29 cellular contexts compared by ENCODE assay signal in genomic region chr17:49830605-49831004, GRCh38. TPM values are rescaled to one million over a fixed set of nuclear protein-coding genes. Genes with fewer than 3 reads are reported as not detected.
A peak's percentile ranks its signal among the peaks of the same experiment; 100 is the strongest.
DNase-seq lines count a peak whose midpoint lies in the region; ATAC-seq, FAIRE-seq and TF ChIP-seq lines count a peak whose summit lies in the region.
"Had no signal": no experiment of that assay in that cellular context is flagged by ENCODE, and none has a peak within 500 bp of the region (broad histone marks: within the 10 kb centered on the region; RNA-seq: fewer than 3 reads in every experiment).

No MANE protein-coding gene starts in this region.

- H3K9me3 Mint-ChIP-seq in activated CD4-positive, alpha-beta T cell treated with anti-CD3 and anti-CD28 coated beads, Interleukin-2, amount 10 ng/mL, durations not matched to agents 7 days and 5 days, result no peaks in the 10 kb centered on the region
- H3K9me3 Mint-ChIP-seq in activated CD4-positive, alpha-beta T cell treated with anti-CD3 and anti-CD28 coated beads for 36 hours (ENCODE audit: low read depth), result no peaks in the 10 kb centered on the region
- H3K9me3 Mint-ChIP-seq: activated naive CD4-positive, alpha-beta T cell treated with anti-CD3 and anti-CD28 coated beads, Interleukin-2, amount 10 ng/mL, durations not matched to agents 7 days and 5 days; effector memory CD8-positive, alpha-beta T cell; nephron progenitor cell had no signal

- peak overlapping the region; percentile 57; the same call in 1 of the 2 replicates for H2BK20ac ChIP-seq in IMR-90 (ENCODE audit: low read depth, low read length)

- TF ChIP-seq CTCF in A549 (IDR thresholded peaks at IDR 0.05) (no peak), IMR-90 (conservative IDR thresholded peaks at IDR 0.05; ENCODE audit: low read depth, low read length) (no peak), K562 (IDR thresholded peaks at IDR 0.05 in 2 of 3, conservative IDR thresholded peaks at IDR 0.05 in 1 of 3; ENCODE audit: insufficient read depth in 2 of 3, low read depth in 1 of 3, low read length in 3 of 3) (no peak), D721Med (IDR thresholded peaks at IDR 0.05; ENCODE audit: insufficient read depth, missing control alignments) (no peak)

- intact Hi-C loops in IMR-90 (cut with micrococcal nuclease) (no loop called here), K562 (cut with micrococcal nuclease) (no loop called here)
- intact Hi-C loops in activated CD4-positive, alpha-beta T cell treated with anti-CD3 and anti-CD28 coated beads for 36 hours (cut with DNase I, micrococcal nuclease), result no loop called here

- H3K9ac ChIP-seq in IMR-90 (ENCODE audit: low read depth, low read length) (no peak overlapping the region), K562 (ENCODE audit: insufficient read depth in 1 of 2, low read depth in 2 of 2, low read length in 2 of 2) (no peak overlapping the region), mesenchymal stem cell (ENCODE audit: low read length) (no peak overlapping the region)
- H3K9ac ChIP-seq: BLaER1 treated with 17β-estradiol and CSF1 and Interleukin-3, amounts not matched to agents 10 nM and 100 nM had no signal

- H3K27me3 ChIP-seq in IMR-90 (ENCODE audit: control insufficient read depth, insufficient read depth, low read length) (no peaks in the 10 kb centered on the region), K562 (ENCODE audit: control insufficient read depth in 2 of 2, insufficient read depth in 2 of 2, low read length in 2 of 2) (no peaks in the 10 kb centered on the region), mesenchymal stem cell (ENCODE audit: control insufficient read depth in 1 of 2, insufficient read depth in 1 of 2, low read length in 2 of 2) (no peaks in the 10 kb centered on the region)
- H3K27me3 ChIP-seq: BLaER1 treated with 17β-estradiol and CSF1 and Interleukin-3, amounts not matched to agents 10 nM and 100 nM; vagina had no signal

- H3K9me1 ChIP-seq in IMR-90 (ENCODE audit: insufficient read depth, low read length) (peaks cover 6% of the 10 kb centered on the region; the same call in 1 of the 2 replicates), K562 (ENCODE audit: control insufficient read depth, insufficient read depth, low read length) (no peaks in the 10 kb centered on the region)

- TF ChIP-seq POLR2A in A549 (IDR thresholded peaks at IDR 0.05; ENCODE audit: low read length) (no peak), IMR-90 (IDR thresholded peaks at IDR 0.05; ENCODE audit: low read depth, low read length) (no peak), K562 (conservative IDR thresholded peaks at IDR 0.05) (no peak)

- H3K4me3 ChIP-seq in A549 (no peak overlapping the region), IMR-90 (ENCODE audit: insufficient read depth, low read depth, low read length) (no peak overlapping the region), K562 (no peak overlapping the region), mesenchymal stem cell (ENCODE audit: insufficient read depth in 1 of 2, low read depth in 1 of 2, low read length in 2 of 2) (no peak overlapping the region)
- H3K4me3 ChIP-seq: BLaER1 treated with 17β-estradiol and CSF1 and Interleukin-3, amounts not matched to agents 10 nM and 100 nM; prostate gland; vagina had no signal

- no peak overlapping the region for H4K5ac ChIP-seq in IMR-90 (ENCODE audit: low read depth, low read length)

- H3K27ac Mint-ChIP-seq in activated CD4-positive, alpha-beta T cell treated with anti-CD3 and anti-CD28 coated beads, Interleukin-2, amount 10 ng/mL, durations not matched to agents 7 days and 5 days, result no peak overlapping the region
- no peak overlapping the region for H3K27ac Mint-ChIP-seq in activated CD4-positive, alpha-beta T cell treated with anti-CD3 and anti-CD28 coated beads for 36 hours
- H3K27ac Mint-ChIP-seq: activated naive CD4-positive, alpha-beta T cell treated with anti-CD3 and anti-CD28 coated beads, Interleukin-2, amount 10 ng/mL, durations not matched to agents 7 days and 5 days; nephron progenitor cell had no signal

- H2BK120ac ChIP-seq in IMR-90 (ENCODE audit: low read depth, low read length), result peak overlapping the region; percentile 63
- no peak overlapping the region for H2BK120ac ChIP-seq in mesenchymal stem cell (ENCODE audit: low read depth, low read length)

- no peak overlapping the region for H3K4me3 Mint-ChIP-seq in activated CD4-positive, alpha-beta T cell treated with anti-CD3 and anti-CD28 coated beads, Interleukin-2, amount 10 ng/mL, durations not matched to agents 7 days and 5 days
- H3K4me3 Mint-ChIP-seq in activated CD4-positive, alpha-beta T cell treated with anti-CD3 and anti-CD28 coated beads for 36 hours, result no peak overlapping the region
- H3K4me3 Mint-ChIP-seq: activated naive CD4-positive, alpha-beta T cell treated with anti-CD3 and anti-CD28 coated beads, Interleukin-2, amount 10 ng/mL, durations not matched to agents 7 days and 5 days; effector memory CD8-positive, alpha-beta T cell; nephron progenitor cell had no signal

- H3K4me2 ChIP-seq in A549 (peak overlapping the region; percentile 17; the same call in 1 of the 3 replicates), IMR-90 (ENCODE audit: low read depth, low read length) (no peak overlapping the region), K562 (ENCODE audit: insufficient read depth, low read length) (no peak overlapping the region), mesenchymal stem cell (ENCODE audit: low read length, poor library complexity, severe bottlenecking) (no peak overlapping the region)

- H3K14ac ChIP-seq in IMR-90 (replicated peaks; ENCODE audit: low read depth, low read length), result peak overlapping the region; percentile 33; the same call in 1 of the 2 replicates
- no peak overlapping the region for H3K14ac ChIP-seq in mesenchymal stem cell (ENCODE audit: low read length in 2 of 2)

- H3K4me1 Mint-ChIP-seq in activated CD4-positive, alpha-beta T cell treated with anti-CD3 and anti-CD28 coated beads, Interleukin-2, amount 10 ng/mL, durations not matched to agents 7 days and 5 days, result no peaks in the 10 kb centered on the region
- H3K4me1 Mint-ChIP-seq in activated CD4-positive, alpha-beta T cell treated with anti-CD3 and anti-CD28 coated beads for 36 hours, result peaks cover 2% of the 10 kb centered on the region
- H3K4me1 Mint-ChIP-seq: activated naive CD4-positive, alpha-beta T cell treated with anti-CD3 and anti-CD28 coated beads, Interleukin-2, amount 10 ng/mL, durations not matched to agents 7 days and 5 days had no signal

- H3K4me1 ChIP-seq in A549 (peaks cover 27% of the 10 kb centered on the region), IMR-90 (ENCODE audit: control insufficient read depth, insufficient read depth, low read length) (peaks cover 6% of the 10 kb centered on the region), K562 (replicated peaks in 1 of 2; ENCODE audit: control insufficient read depth in 2 of 2, insufficient read depth in 2 of 2, low read length in 2 of 2) (peaks cover 0 to 17% of the 10 kb centered on the region in 2 experiments; a peak in 3 of 5 replicates), mesenchymal stem cell (ENCODE audit: control insufficient read depth, insufficient read depth, low read depth, low read length) (peaks cover 13% of the 10 kb centered on the region)
- H3K4me1 ChIP-seq: prostate gland had no signal

- peaks cover 31% of the 10 kb centered on the region for H3K36me3 ChIP-seq in IMR-90 (ENCODE audit: control insufficient read depth, insufficient read depth, low read length)
- H3K36me3 ChIP-seq in K562 (ENCODE audit: control insufficient read depth, insufficient read depth, low read length), result peaks cover 73% of the 10 kb centered on the region
- H3K36me3 ChIP-seq in mesenchymal stem cell (ENCODE audit: control insufficient read depth in 1 of 2, insufficient read depth in 2 of 2, low read depth in 1 of 2, low read length in 2 of 2), result peaks cover 14 to 75% of the 10 kb centered on the region in 2 experiments

- H3K27ac ChIP-seq in A549, result peak overlapping the region in 1 of 2 experiments; percentile 40; a peak in 2 of 6 replicates
- H3K27ac ChIP-seq in IMR-90 (ENCODE audit: insufficient read depth, low read length), result no peak overlapping the region
- H3K27ac ChIP-seq in K562 (ENCODE audit: extremely low read depth, low read depth, low read length), result no peak overlapping the region
- peak overlapping the region; percentile 97 for H3K27ac ChIP-seq in mesenchymal stem cell (ENCODE audit: low read length, poor library complexity, severe bottlenecking)
- H3K27ac ChIP-seq: prostate gland, vagina had no signal

- no peaks in the 10 kb centered on the region for H3K27me3 Mint-ChIP-seq in activated CD4-positive, alpha-beta T cell treated with anti-CD3 and anti-CD28 coated beads, Interleukin-2, amount 10 ng/mL, durations not matched to agents 7 days and 5 days
- no peaks in the 10 kb centered on the region for H3K27me3 Mint-ChIP-seq in activated CD4-positive, alpha-beta T cell treated with anti-CD3 and anti-CD28 coated beads for 36 hours
- H3K27me3 Mint-ChIP-seq: activated naive CD4-positive, alpha-beta T cell treated with anti-CD3 and anti-CD28 coated beads, Interleukin-2, amount 10 ng/mL, durations not matched to agents 7 days and 5 days; effector memory CD8-positive, alpha-beta T cell had no signal

- in situ Hi-C loops in IMR-90 (cut with MboI; ENCODE audit: low sequenced_read_pairs), result no loop called here
- in situ Hi-C loops in K562 (cut with MboI), result no loop called here

- peak overlapping the region; percentile 13; the same call in 1 of the 2 replicates for H3K18ac ChIP-seq in IMR-90 (ENCODE audit: low read depth, low read length)
- H3K18ac ChIP-seq in mesenchymal stem cell (ENCODE audit: low read depth in 1 of 2, low read length in 2 of 2), result no peak overlapping the region

- H3K9me3 ChIP-seq in A549 (no peaks in the 10 kb centered on the region), IMR-90 (ENCODE audit: control insufficient read depth, insufficient read depth, low read length) (no peaks in the 10 kb centered on the region), K562 (replicated peaks; ENCODE audit: control insufficient read depth, insufficient read depth, low read depth, low read length) (no peaks in the 10 kb centered on the region), mesenchymal stem cell (ENCODE audit: control insufficient read depth, low read length) (no peaks in the 10 kb centered on the region)
- H3K9me3 ChIP-seq: prostate gland, vagina had no signal

- 13% methylated on average over 1 of the region's 1 CpG for whole genome bisulfite sequencing in A549 (ENCODE audit: missing lambda C conversion rate)
- WGBS in IMR-90 (ENCODE audit: extremely low coverage in 2 of 2, insufficient read length in 1 of 2), 2 experiments, result no CpG with 5 or more reads among the region's 1 CpG
- WGBS in K562 (ENCODE audit: insufficient coverage, low coverage, missing lambda C conversion rate), result 65% methylated on average over 1 of the region's 1 CpG
- WGBS in mesenchymal stem cell, result no CpG with 5 or more reads among the region's 1 CpG

- peaks cover 0 to 43% of the 10 kb centered on the region in 2 experiments; a peak in 2 of 4 replicates for H3K79me1 ChIP-seq in IMR-90 (ENCODE audit: low read depth in 1 of 2, low read length in 2 of 2)
- H3K79me1 ChIP-seq in mesenchymal stem cell (replicated peaks; ENCODE audit: low read length, poor library complexity, severe bottlenecking), result peaks cover 11% of the 10 kb centered on the region

- H2AK9ac ChIP-seq in IMR-90 (replicated peaks; ENCODE audit: low read depth, low read length, poor library complexity), result no peak overlapping the region

- no peaks in the 10 kb centered on the region for H3K79me2 ChIP-seq in K562 (ENCODE audit: control insufficient read depth, insufficient read depth, low read length)

- H4K20me1 ChIP-seq in IMR-90 (ENCODE audit: insufficient read depth, low read length), result no peaks in the 10 kb centered on the region
- H4K20me1 ChIP-seq in K562 (replicated peaks; ENCODE audit: control insufficient read depth, insufficient read depth, low read length), result no peaks in the 10 kb centered on the region
- H4K20me1 ChIP-seq: BLaER1 treated with 17β-estradiol and CSF1 and Interleukin-3, amounts not matched to agents 10 nM and 100 nM had no signal

- no peak overlapping the region for H2AFZ ChIP-seq in IMR-90 (replicated peaks; ENCODE audit: low read length, poor library complexity)
- H2AFZ ChIP-seq in K562 (ENCODE audit: low read depth, low read length), result no peak overlapping the region
- H2AFZ ChIP-seq in mesenchymal stem cell (ENCODE audit: low read depth, low read length), result no peak overlapping the region

- no peak overlapping the region for H3K56ac ChIP-seq in IMR-90 (ENCODE audit: extremely low read depth, insufficient read depth, low read length)

- H3K4ac ChIP-seq in IMR-90 (ENCODE audit: low read depth, low read length) (peak overlapping the region; percentile 64; the same call in 1 of the 2 replicates), mesenchymal stem cell (ENCODE audit: low read depth in 1 of 2, low read length in 2 of 2) (no peak overlapping the region)

- TF ChIP-seq EP300 in A549 (IDR thresholded peaks at IDR 0.05), result no peak
- TF ChIP-seq EP300 in K562 (IDR thresholded peaks at IDR 0.05; ENCODE audit: low read length), result no peak

- H2AK5ac ChIP-seq in IMR-90 (ENCODE audit: low read depth, low read length) (peak overlapping the region; percentile 55; the same call in 1 of the 2 replicates), mesenchymal stem cell (ENCODE audit: low read length, severe bottlenecking) (peak overlapping the region; percentile 13)

- FAIRE-seq in A549 (lab: Jason Lieb, UNC) (no peak), K562 (lab: Jason Lieb, UNC) (no peak), D721Med (lab: Jason Lieb, UNC) (no peak)
- FAIRE-seq: colon, GM12892 had no signal

- H3K23ac ChIP-seq in IMR-90 (ENCODE audit: low read depth, low read length) (peak overlapping the region; percentile 41; the same call in 1 of the 2 replicates), mesenchymal stem cell (ENCODE audit: low read length in 2 of 2) (no peak overlapping the region)

- no TSS peak for BruUV-seq in IMR-90 (replicated peaks; lab: Mats Ljungman, UMichigan)
- BruUV-seq in K562 (replicated peaks; lab: Mats Ljungman, UMichigan), result no TSS peak

- H2BK5ac ChIP-seq in IMR-90 (ENCODE audit: low read depth, low read length, poor library complexity, severe bottlenecking) (peak overlapping the region; percentile 24), mesenchymal stem cell (ENCODE audit: low read depth, low read length, poor library complexity, severe bottlenecking) (peak overlapping the region; percentile 92)

- TF ChIP-seq RAD21 in A549 (conservative IDR thresholded peaks at IDR 0.05 in 1 of 2, IDR thresholded peaks at IDR 0.05 in 1 of 2) (no peak), IMR-90 (IDR thresholded peaks at IDR 0.05; ENCODE audit: low read length) (no peak), K562 (CRISPR knock-in tag; conservative IDR thresholded peaks at IDR 0.05 in 1 of 2, IDR thresholded peaks at IDR 0.05 in 1 of 2) (no peak)

- peaks cover 61% of the 10 kb centered on the region for H3K36me3 Mint-ChIP-seq in activated CD4-positive, alpha-beta T cell treated with anti-CD3 and anti-CD28 coated beads, Interleukin-2, amount 10 ng/mL, durations not matched to agents 7 days and 5 days (ENCODE audit: low read depth)
- peaks cover 44% of the 10 kb centered on the region for H3K36me3 Mint-ChIP-seq in activated CD4-positive, alpha-beta T cell treated with anti-CD3 and anti-CD28 coated beads for 36 hours (ENCODE audit: low read depth)

- H2BK15ac ChIP-seq in IMR-90 (ENCODE audit: low read depth, low read length) (0 out of 3 replicates have a peak overlapping the region, but pooled peaks have one; percentile 16), mesenchymal stem cell (ENCODE audit: low read depth, poor library complexity, severe bottlenecking) (no peak overlapping the region)

- ATAC-seq in A549, result peak in 1 of 2 experiments; percentile 9; a peak in 1 of 6 replicates
- ATAC-seq in IMR-90 (ENCODE audit: low read depth), result peak; percentile 35; the same call in 1 of the 2 replicates
- no peak for ATAC-seq in K562
- ATAC-seq in activated CD4-positive, alpha-beta T cell treated with anti-CD3 and anti-CD28 coated beads for 36 hours, result no peak
- ATAC-seq in HG02798 (IDR thresholded peaks at IDR 0.05; ENCODE audit: poor library complexity, unreplicated experiment), result no peak
- ATAC-seq: effector memory CD8-positive, alpha-beta T cell; left lobe of liver had no signal

- peak overlapping the region in 1 of 2 experiments; percentile 14; a peak in 1 of 4 replicates for H4K8ac ChIP-seq in IMR-90 (ENCODE audit: low read depth in 2 of 2, low read length in 2 of 2)
- H4K8ac ChIP-seq in mesenchymal stem cell (ENCODE audit: low read length), result no peak overlapping the region

- no peak for DNase-seq in A549 (ENCODE audit: low read depth in 1 of 2, low spot score in 1 of 2)
- no peak for DNase-seq in IMR-90
- no peak for DNase-seq in K562 (ENCODE audit: extremely low read depth in 1 of 4, low spot score in 3 of 4)
- DNase-seq in mesenchymal stem cell, result no peak
- no peak for DNase-seq in D721Med (ENCODE audit: insufficient read length, low spot score)
- no peak for DNase-seq in activated CD4-positive, alpha-beta T cell treated with anti-CD3 and anti-CD28 coated beads, Interleukin-2, amount 10 ng/mL, durations not matched to agents 7 days and 5 days
- DNase-seq in activated CD4-positive, alpha-beta T cell treated with anti-CD3 and anti-CD28 coated beads for 36 hours, result no peak
- DNase-seq: activated CD4-positive, CD25-positive, alpha-beta regulatory T cell; activated naive CD4-positive, alpha-beta T cell treated with anti-CD3 and anti-CD28 coated beads, Interleukin-2, amount 10 ng/mL, durations not matched to agents 7 days and 5 days; activated T-cell treated with anti-CD3 and anti-CD28 coated beads, Interleukin-2, amount 50 U/mL, for 48 hours; anterior cingulate cortex; DMS 273 treated with DMSO at 0.1 percent for 48 hours; effector memory CD8-positive, alpha-beta T cell; NCI-H1105; nephron progenitor cell; stimulated activated CD4-positive, alpha-beta T cell treated with anti-CD3 and anti-CD28 coated beads, Interleukin-4, amount 100 ng/mL, for 24 hours; T-helper 9 cell had no signal

- CTCF ChIA-PET in A549 (lab: Yijun Ruan, JAX), result interaction anchor here (0.6 to 3.3 kb wide), 9 partner anchors 9 to 263 kb away, joined by 3 to 17 read pairs (median 4); no protein-coding TSS in a partner anchor
- CTCF ChIA-PET in IMR-90 (lab: Yijun Ruan, JAX), result no interaction called here
- CTCF ChIA-PET in K562 (lab: Yijun Ruan, JAX; ENCODE audit: low intra/inter-chr PET ratio), result no interaction called here
- CTCF ChIA-PET in activated CD4-positive, alpha-beta T cell treated with anti-CD3 and anti-CD28 coated beads, Interleukin-2, amount 10 ng/mL, durations not matched to agents 7 days and 5 days (lab: Charles Lee), result interaction anchor here (1.1 to 1.6 kb wide), 2 partner anchors 10 to 12 kb away, joined by 3 read pairs; no protein-coding TSS in a partner anchor
- CTCF ChIA-PET in activated CD4-positive, alpha-beta T cell treated with anti-CD3 and anti-CD28 coated beads for 36 hours (lab: Charles Lee), result interaction anchor here (0.5 to 1.6 kb wide), 5 partner anchors 9 to 503 kb away, joined by 3 to 4 read pairs (median 3); no protein-coding TSS in a partner anchor

- POLR2A ChIA-PET in A549 (lab: Yijun Ruan, JAX) (no interaction called here), IMR-90 (lab: Charles Lee; ENCODE audit: unreplicated experiment) (no interaction called here), K562 (lab: Yijun Ruan, JAX) (interaction anchor here (0.6 to 2.2 kb wide), 3 partner anchors 8 to 305 kb away, joined by 3 to 7 read pairs (median 3); partner anchors contain the start of gene SLC35B1)
- POLR2A ChIA-PET in activated CD4-positive, alpha-beta T cell treated with anti-CD3 and anti-CD28 coated beads, Interleukin-2, amount 10 ng/mL, durations not matched to agents 7 days and 5 days (lab: Charles Lee), result no interaction called here
- POLR2A ChIA-PET in activated CD4-positive, alpha-beta T cell treated with anti-CD3 and anti-CD28 coated beads for 36 hours (lab: Charles Lee), result no interaction called here

- dilution Hi-C loops in IMR-90 (cut with HindIII; ENCODE audit: low sequenced_read_pairs, unreplicated experiment), result no loop called here

- H2BK12ac ChIP-seq in mesenchymal stem cell (ENCODE audit: low read length in 2 of 2), result no peak overlapping the region

- H4K91ac ChIP-seq in IMR-90 (ENCODE audit: insufficient read depth, low read depth, low read length), result 0 out of 2 replicates have a peak overlapping the region, but pooled peaks have one; percentile 4
- no peak overlapping the region for H4K91ac ChIP-seq in mesenchymal stem cell (ENCODE audit: low read length)

RNA-seq across cellular contexts. Expression of gene TAC4, which starts 17.3 kb away (rescaled TPM):
- not detected in 2 replicates for polyA plus RNA-seq in A549 (2011; rRNA removed)
- not detected in 2 replicates for polyA plus RNA-seq in A549 (2012; cell fraction: cytosol; rRNA removed)
- not detected in 2 replicates for polyA plus RNA-seq in A549 (2012; cell fraction: nucleus; rRNA removed)
- polyA plus RNA-seq in A549 (2017; fragmentation: RNase III; extraction: RNeasy Plus Mini Kit Qiagen cat#74134 plus additional on column Dnase treatment), result not detected in 3 replicates
- not detected in 2 replicates for polyA minus RNA-seq in A549 (2011; rRNA and poly(A)+ RNA removed)
- total RNA-seq in IMR-90 (2012; rRNA removed), result not detected in 2 replicates
- not detected in 2 replicates for polyA plus RNA-seq in IMR-90 (2012; rRNA removed)
- polyA plus RNA-seq in IMR-90 (2012; cell fraction: cytosol; rRNA removed), result not detected in 2 replicates
- not detected in 2 replicates for polyA plus RNA-seq in IMR-90 (2012; cell fraction: nucleus; rRNA removed; ENCODE audit: low replicate concordance)
- not detected in 2 replicates for total RNA-seq in K562 (2011; cell fraction: chromatin; rRNA removed; ENCODE audit: low replicate concordance)
- not detected in 2 replicates for total RNA-seq in K562 (2011; cell fraction: nucleolus; rRNA removed)
- total RNA-seq in K562 (2011; cell fraction: nucleoplasm; rRNA removed), result not detected in 2 replicates
- total RNA-seq in K562 (2014; rRNA removed), result not detected in 2 replicates
- total RNA-seq in K562 (2014; rRNA removed; fragmentation: Illumina TruSeq; extraction: Trizol), result not detected in 2 replicates
- total RNA-seq in K562 (2015; rRNA removed; fragmentation: Illumina TruSeq; extraction: Trizol), result not detected in 2 replicates
- total RNA-seq in K562 (2021), result not detected in 2 replicates
- polyA plus RNA-seq in K562 (2011; rRNA removed), result not detected in 2 replicates
- not detected in 2 replicates for polyA plus RNA-seq in K562 (2011; cell fraction: cytosol; rRNA removed)
- polyA plus RNA-seq in K562 (2011; cell fraction: nucleus; rRNA removed), result not detected in 2 replicates
- polyA plus RNA-seq in K562 (2012), result not detected in 2 replicates
- polyA plus RNA-seq in K562 (2014; fragmentation: Illumina TruSeq; extraction: Trizol), result not detected in 2 replicates
- under 1 TPM in 1 of 2 experiments, not detected in 1; 0.17 TPM for polyA plus RNA-seq in K562 (2014; fragmentation: Nextera tagmentation; extraction: Ambion mirVana)
- not detected in 2 replicates for polyA plus RNA-seq in K562 (2014; rRNA removed)
- polyA minus RNA-seq in K562 (2011; rRNA and poly(A)+ RNA removed), result not detected in 2 replicates
- not detected in 2 replicates for polyA minus RNA-seq in K562 (2011; cell fraction: cytosol; rRNA and poly(A)+ RNA removed)
- polyA minus RNA-seq in K562 (2011; cell fraction: nucleus; rRNA and poly(A)+ RNA removed), result not detected in 2 replicates
- polyA plus RNA-seq in mesenchymal stem cell (2013, experiment 1 of 2), result not detected
- polyA plus RNA-seq in mesenchymal stem cell (2013, experiment 2 of 2), result not detected
- not detected for total RNA-seq in activated CD4-positive, alpha-beta T cell treated with anti-CD3 and anti-CD28 coated beads, Interleukin-2, amount 10 ng/mL, durations not matched to agents 7 days and 5 days
- total RNA-seq in activated CD4-positive, alpha-beta T cell treated with anti-CD3 and anti-CD28 coated beads for 36 hours, result not detected
- total RNA-seq: A673, fibroblast of lung, H4, left lobe of liver, mononuclear cell, prostate gland, RPMI7951, vagina had no signal
- polyA plus RNA-seq: fibroblast of lung had no signal

RNA-seq across cellular contexts. Expression of gene KAT7, which starts 42.1 kb away (rescaled TPM):
- polyA plus RNA-seq in A549 (2011; rRNA removed) (48.7 and 55.8 TPM in 2 replicates), A549 (2017; fragmentation: RNase III; extraction: RNeasy Plus Mini Kit Qiagen cat#74134 plus additional on column Dnase treatment) (31.2 to 33.2 TPM (median 32.5 TPM) in 3 replicates), IMR-90 (2012; rRNA removed) (15.6 and 16.9 TPM in 2 replicates), K562 (2011; rRNA removed) (20.6 and 39.3 TPM in 2 replicates), K562 (2014; fragmentation: Illumina TruSeq; extraction: Trizol) (36.1 and 39.1 TPM in 2 replicates), K562 (2014; fragmentation: Nextera tagmentation; extraction: Ambion mirVana) (10 to 100 TPM; 10.8 to 10.9 TPM), K562 (2014; rRNA removed) (18.3 and 20.5 TPM in 2 replicates)
- 13.8 and 15.6 TPM in 2 replicates for polyA plus RNA-seq in A549 (2012; cell fraction: cytosol; rRNA removed)
- 17.3 and 25.5 TPM in 2 replicates for polyA plus RNA-seq in A549 (2012; cell fraction: nucleus; rRNA removed)
- 55.4 and 58.6 TPM in 2 replicates for polyA minus RNA-seq in A549 (2011; rRNA and poly(A)+ RNA removed)
- total RNA-seq in IMR-90 (2012; rRNA removed) (20.6 and 21.9 TPM in 2 replicates), K562 (2014; rRNA removed) (26.6 and 34.8 TPM in 2 replicates), K562 (2014; rRNA removed; fragmentation: Illumina TruSeq; extraction: Trizol) (37.7 and 42.2 TPM in 2 replicates), K562 (2015; rRNA removed; fragmentation: Illumina TruSeq; extraction: Trizol) (35.6 and 36.1 TPM in 2 replicates), K562 (2021) (52.8 and 57.3 TPM in 2 replicates)
- polyA plus RNA-seq in IMR-90 (2012; cell fraction: cytosol; rRNA removed), result 5.6 and 11.1 TPM in 2 replicates
- polyA plus RNA-seq in IMR-90 (2012; cell fraction: nucleus; rRNA removed; ENCODE audit: low replicate concordance), result 6.1 and 21.2 TPM in 2 replicates
- 98.7 and 143 TPM in 2 replicates for total RNA-seq in K562 (2011; cell fraction: chromatin; rRNA removed; ENCODE audit: low replicate concordance)
- 42.4 and 42.8 TPM in 2 replicates for total RNA-seq in K562 (2011; cell fraction: nucleolus; rRNA removed)
- 98.0 and 135 TPM in 2 replicates for total RNA-seq in K562 (2011; cell fraction: nucleoplasm; rRNA removed)
- polyA plus RNA-seq in K562 (2011; cell fraction: cytosol; rRNA removed), result 14.3 and 28.7 TPM in 2 replicates
- 53.9 and 59.1 TPM in 2 replicates for polyA plus RNA-seq in K562 (2011; cell fraction: nucleus; rRNA removed)
- polyA plus RNA-seq in K562 (2012), result 24.3 and 34.3 TPM in 2 replicates
- polyA minus RNA-seq in K562 (2011; rRNA and poly(A)+ RNA removed), result 52.7 and 64.3 TPM in 2 replicates
- polyA minus RNA-seq in K562 (2011; cell fraction: cytosol; rRNA and poly(A)+ RNA removed), result 34.6 and 39.4 TPM in 2 replicates
- polyA minus RNA-seq in K562 (2011; cell fraction: nucleus; rRNA and poly(A)+ RNA removed), result 31.5 and 52.3 TPM in 2 replicates
- 22.5 TPM for polyA plus RNA-seq in mesenchymal stem cell (2013, experiment 1 of 2)
- 25.7 TPM for polyA plus RNA-seq in mesenchymal stem cell (2013, experiment 2 of 2)
- 10 to 100 TPM; 78.5 to 82.4 TPM for total RNA-seq in activated CD4-positive, alpha-beta T cell treated with anti-CD3 and anti-CD28 coated beads, Interleukin-2, amount 10 ng/mL, durations not matched to agents 7 days and 5 days
- 10 to 100 TPM; 63.5 to 93.0 TPM for total RNA-seq in activated CD4-positive, alpha-beta T cell treated with anti-CD3 and anti-CD28 coated beads for 36 hours

Comparison
In these comparisons a context has a peak if more than half of its experiments do, and no peak if none do; other contexts are left out.
1. CTCF ChIA-PET loops: an anchor here in A549 (0.6 to 3.3 kb wide), activated CD4-positive, alpha-beta T cell treated with anti-CD3 and anti-CD28 coated beads, Interleukin-2, amount 10 ng/mL, durations not matched to agents 7 days and 5 days (1.1 to 1.6 kb wide) and activated CD4-positive, alpha-beta T cell treated with anti-CD3 and anti-CD28 coated beads for 36 hours (0.5 to 1.6 kb wide); none called in IMR-90 and K562.